Comparison of ENCODE assay signal across 8 cellular contexts in genomic region chr2:89246620-89247019, GRCh38.
A peak's percentile ranks its signal among the peaks of the same experiment; 100 is the strongest.
DNase-seq lines count a peak whose midpoint lies in the region; ATAC-seq, FAIRE-seq and TF ChIP-seq lines count a peak whose summit lies in the region.
"Not testable (repeated sequence)": the region's sequence is repeated elsewhere in the genome, so short reads cannot be mapped to it uniquely, and the experiment has no call there.

No MANE protein-coding gene starts in this region.

- H3K4me3 Mint-ChIP-seq in naive B cell = peak overlapping the region in 6 of 8 donors; percentile 59 to 88 (median 74)

- not testable (repeated sequence) for H3K27me3 Mint-ChIP-seq in naive B cell

- H3K9me3 ChIP-seq in K562 (replicated peaks; ENCODE audit: control insufficient read depth, insufficient read depth, low read depth, low read length); fibroblast of lung (ENCODE audit: control insufficient read depth, insufficient read depth, low read depth, low read length): not testable (repeated sequence)

- TF ChIP-seq RAD21 in K562 (CRISPR knock-in tag; conservative IDR thresholded peaks at IDR 0.05 in 1 of 2, IDR thresholded peaks at IDR 0.05 in 1 of 2) = not testable (repeated sequence)

- not testable (repeated sequence) for H3K27me3 ChIP-seq in K562 (ENCODE audit: control insufficient read depth in 2 of 2, insufficient read depth in 2 of 2, low read length in 2 of 2); fibroblast of lung (ENCODE audit: control insufficient read depth, insufficient read depth, low read length)

- not testable (repeated sequence) for H3K4me1 ChIP-seq in K562 (replicated peaks in 1 of 2; ENCODE audit: control insufficient read depth in 2 of 2, insufficient read depth in 2 of 2, low read length in 2 of 2); fibroblast of lung (ENCODE audit: control insufficient read depth, extremely low read depth, insufficient read depth, low read length)

- H3K9me1 ChIP-seq in K562 (ENCODE audit: control insufficient read depth, insufficient read depth, low read length) = not testable (repeated sequence)

- not testable (repeated sequence) for H4K20me1 ChIP-seq in K562 (replicated peaks; ENCODE audit: control insufficient read depth, insufficient read depth, low read length); fibroblast of lung (ENCODE audit: control insufficient read depth, extremely low read depth, insufficient read depth, low read length)

- CTCF ChIA-PET in K562 (lab: Yijun Ruan, JAX; ENCODE audit: low intra/inter-chr PET ratio) = not testable (repeated sequence)

- not testable (repeated sequence) for H2AFZ ChIP-seq in K562 (ENCODE audit: low read depth, low read length); fibroblast of lung (ENCODE audit: low read length)

- not testable (repeated sequence) for TF ChIP-seq EP300 in K562 (IDR thresholded peaks at IDR 0.05; ENCODE audit: low read length)

- H3K27ac Mint-ChIP-seq in naive B cell = peak overlapping the region in 4 of 6 donors; percentile 54 to 82 (median 68)

- TF ChIP-seq CTCF in AG09309 (IDR thresholded peaks at IDR 0.05; ENCODE audit: control insufficient read depth, insufficient read depth, low read depth, low read length, missing control alignments); K562 (IDR thresholded peaks at IDR 0.05 in 2 of 3, conservative IDR thresholded peaks at IDR 0.05 in 1 of 3; ENCODE audit: insufficient read depth in 2 of 3, low read depth in 1 of 3, low read length in 3 of 3); fibroblast of lung (conservative IDR thresholded peaks at IDR 0.05 in 1 of 2, IDR thresholded peaks at IDR 0.05 in 1 of 2; ENCODE audit: low read depth in 1 of 2, low read length in 2 of 2): not testable (repeated sequence)

- POLR2A ChIA-PET in K562 (lab: Yijun Ruan, JAX) = not testable (repeated sequence)

- H3K4me1 Mint-ChIP-seq in naive B cell = peaks cover 18 to 25% (median 23%) of the 10 kb centered on the region in 3 donors

- FAIRE-seq in K562 (lab: Jason Lieb, UNC) = peak; percentile 19

- DNase-seq in AG09309 (ENCODE audit: low read depth) (peak; percentile 16), EL (peak; percentile 24), HT1080 (ENCODE audit: low read depth) (peak; percentile 1), RPMI7951 (ENCODE audit: low read depth) (peak; percentile 64), fibroblast of lung (ENCODE audit: low read depth in 2 of 2) (peak; percentile 3 to 16), stromal cell of bone marrow (ENCODE audit: low read depth) (peak; percentile 48)
- not testable (repeated sequence) for DNase-seq in K562 (ENCODE audit: extremely low read depth in 1 of 4, low spot score in 3 of 4); naive B cell

- not testable (repeated sequence) for H3K27ac ChIP-seq in K562 (ENCODE audit: extremely low read depth, low read depth, low read length); fibroblast of lung (ENCODE audit: insufficient read depth, low read length)

- BruUV-seq in K562 (replicated peaks; lab: Mats Ljungman, UMichigan) = not testable (repeated sequence)

- TF ChIP-seq POLR2A in K562 (conservative IDR thresholded peaks at IDR 0.05) = not testable (repeated sequence)

- not testable (repeated sequence) for H3K79me2 ChIP-seq in K562 (ENCODE audit: control insufficient read depth, insufficient read depth, low read length); fibroblast of lung (ENCODE audit: control insufficient read depth, insufficient read depth, low read length)

- not testable (repeated sequence) for H3K9me3 Mint-ChIP-seq in naive B cell

- intact Hi-C loops in K562 (cut with micrococcal nuclease) = not testable (repeated sequence)

- ATAC-seq in K562; naive B cell (ENCODE audit: low read depth in 2 of 2): not testable (repeated sequence)

- not testable (repeated sequence) for H3K4me2 ChIP-seq in K562 (ENCODE audit: insufficient read depth, low read length); fibroblast of lung (ENCODE audit: extremely low read depth, insufficient read depth, low read length)

- not testable (repeated sequence) for H3K36me3 Mint-ChIP-seq in naive B cell

- not testable (repeated sequence) for H3K36me3 ChIP-seq in K562 (ENCODE audit: control insufficient read depth, insufficient read depth, low read length); fibroblast of lung (ENCODE audit: control insufficient read depth, insufficient read depth, low read length)

- H3K9ac ChIP-seq in K562 (ENCODE audit: insufficient read depth in 1 of 2, low read depth in 2 of 2, low read length in 2 of 2); fibroblast of lung (ENCODE audit: insufficient read depth, low read length): not testable (repeated sequence)

- in situ Hi-C loops in K562 (cut with MboI) = loop anchor here (10.0 kb wide), 1 partner anchor 688 kb away; no protein-coding TSS in a partner anchor

- WGBS in K562 (ENCODE audit: insufficient coverage, low coverage, missing lambda C conversion rate) = 0% methylated on average over 2 of the region's 2 CpGs

- H3K4me3 ChIP-seq in AG09309 (ENCODE audit: control insufficient read depth, low read depth, low read length); K562; fibroblast of lung (replicated peaks in 1 of 4; ENCODE audit: control extremely low read depth in 1 of 4, insufficient read depth in 1 of 4, low read depth in 3 of 4, low read length in 4 of 4): not testable (repeated sequence)
